1 cellular context compared by ENCODE assay signal in genomic region chr16:19717781-19718623, GRCh38.
TF ChIP-seq lines count a peak whose summit lies in the region.

A gene with protein sequence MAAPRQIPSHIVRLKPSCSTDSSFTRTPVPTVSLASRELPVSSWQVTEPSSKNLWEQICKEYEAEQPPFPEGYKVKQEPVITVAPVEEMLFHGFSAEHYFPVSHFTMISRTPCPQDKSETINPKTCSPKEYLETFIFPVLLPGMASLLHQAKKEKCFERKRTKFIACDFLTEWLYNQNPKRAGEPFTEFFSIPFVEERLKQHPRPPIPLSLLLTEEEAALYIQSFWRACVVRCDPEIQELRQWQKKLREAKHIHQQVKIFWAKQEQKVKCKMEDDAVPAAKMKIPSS (plus strand): TSS chr16:19718271. CDS start chr16:19718307, 36 bp downstream.
TSS of gene KNOP1 (minus strand) at chr16:19718227. CDS start at chr16:19715035, 3,192 bp downstream.

TF ChIP-seq in HepG2, 621 proteins besides CTCF, POLR2A, EP300 and RAD21 (continued from another document and continues in another):
- TF ChIP-seq MNT (IDR thresholded peaks at IDR 0.05), result peak; percentile 89
- peak; percentile 73 for TF ChIP-seq ZNF710 (CRISPR knock-in tag; IDR thresholded peaks at IDR 0.05; ENCODE audit: borderline replicate concordance)
- TF ChIP-seq NAIF1 (CRISPR knock-in tag; IDR thresholded peaks at IDR 0.05; ENCODE audit: borderline replicate concordance), result peak; percentile 94
- TF ChIP-seq ZNF567 (CRISPR knock-in tag; IDR thresholded peaks at IDR 0.05; ENCODE audit: borderline replicate concordance), result peak; percentile 97
- TF ChIP-seq TFDP2 (CRISPR knock-in tag; IDR thresholded peaks at IDR 0.05), result peak; percentile 96
- TF ChIP-seq NFKB2 (CRISPR knock-in tag; IDR thresholded peaks at IDR 0.05; ENCODE audit: borderline replicate concordance), result peak; percentile 95
- TF ChIP-seq MTF1 (CRISPR knock-in tag; IDR thresholded peaks at IDR 0.05), result no peak; the same call in 1 of the 2 replicates
- no peak for TF ChIP-seq ZNF562 (CRISPR knock-in tag; IDR thresholded peaks at IDR 0.05; ENCODE audit: borderline replicate concordance)
- TF ChIP-seq ZNF546 (CRISPR knock-in tag; conservative IDR thresholded peaks at IDR 0.05), result peak; percentile 91
- 0 out of 2 replicates have a peak, but pooled peaks have one; percentile 24 for TF ChIP-seq FOXO1 (CRISPR knock-in tag; IDR thresholded peaks at IDR 0.05)
- no peak for TF ChIP-seq CBX2 (IDR thresholded peaks at IDR 0.05; ENCODE audit: low read depth, low read length)
- no peak; the same call in 1 of the 2 replicates for TF ChIP-seq CBX2 (CRISPR knock-in tag; IDR thresholded peaks at IDR 0.05; ENCODE audit: low read depth)
- 0 out of 2 replicates have a peak, but pooled peaks have one; percentile 42 for TF ChIP-seq MYNN (CRISPR knock-in tag; IDR thresholded peaks at IDR 0.05; ENCODE audit: low read depth)
- peak; percentile 81 for TF ChIP-seq GATAD2A (CRISPR knock-in tag; IDR thresholded peaks at IDR 0.05)
- peak; percentile 96 for TF ChIP-seq E2F1 (CRISPR knock-in tag; IDR thresholded peaks at IDR 0.05)
- TF ChIP-seq ZBTB3 (CRISPR knock-in tag; IDR thresholded peaks at IDR 0.05; ENCODE audit: borderline replicate concordance, low read depth), result peak; percentile 94
- no peak for TF ChIP-seq MBD4 (IDR thresholded peaks at IDR 0.05; ENCODE audit: borderline replicate concordance, low read length)
- no peak for TF ChIP-seq NONO (IDR thresholded peaks at IDR 0.05)
- TF ChIP-seq NONO (CRISPR knock-in tag; conservative IDR thresholded peaks at IDR 0.05), result peak; percentile 90
- peak; percentile 93; the same call in 1 of the 2 replicates for TF ChIP-seq BRF2 (CRISPR knock-in tag; IDR thresholded peaks at IDR 0.05)
- TF ChIP-seq ZNF451 (CRISPR knock-in tag; IDR thresholded peaks at IDR 0.05), result peak; percentile 95
- TF ChIP-seq ZNF383 (CRISPR knock-in tag; IDR thresholded peaks at IDR 0.05; ENCODE audit: borderline replicate concordance), result peak; percentile 99; the same call in 1 of the 2 replicates
- TF ChIP-seq ZBTB42 (CRISPR knock-in tag; IDR thresholded peaks at IDR 0.05), result peak; percentile 89
- TF ChIP-seq NR2F1 (CRISPR knock-in tag; IDR thresholded peaks at IDR 0.05), result 0 out of 4 replicates have a peak, but pooled peaks of 1 of the 2 experiments have one; percentile 26
- TF ChIP-seq TCF7 (IDR thresholded peaks at IDR 0.05; ENCODE audit: low read depth), result no peak
- TF ChIP-seq JUNB (CRISPR knock-in tag; IDR thresholded peaks at IDR 0.05; ENCODE audit: borderline replicate concordance), result no peak
- peak; percentile 77 for TF ChIP-seq HCFC1 (IDR thresholded peaks at IDR 0.05; ENCODE audit: low read depth, low read length)
- TF ChIP-seq ZBTB7A (CRISPR knock-in tag; IDR thresholded peaks at IDR 0.05), result peak; percentile 58; the same call in 1 of the 2 replicates
- no peak; the same call in 1 of the 2 replicates for TF ChIP-seq JDP2 (CRISPR knock-in tag; IDR thresholded peaks at IDR 0.05; ENCODE audit: borderline replicate concordance)
- 0 out of 2 replicates have a peak, but pooled peaks have one; percentile 55 for TF ChIP-seq ZNF431 (CRISPR knock-in tag; IDR thresholded peaks at IDR 0.05; ENCODE audit: borderline replicate concordance, low read depth)
- peak; percentile 21 for TF ChIP-seq XRCC5 (optimal IDR thresholded peaks at IDR 0.05; ENCODE audit: low read length)
- peak; percentile 83; the same call in 1 of the 2 replicates for TF ChIP-seq ZNF747 (CRISPR knock-in tag; IDR thresholded peaks at IDR 0.05; ENCODE audit: borderline replicate concordance)
- peak; percentile 100 for TF ChIP-seq ARID4A (CRISPR knock-in tag; IDR thresholded peaks at IDR 0.05; ENCODE audit: borderline replicate concordance)
- TF ChIP-seq FOXK1 (CRISPR knock-in tag; IDR thresholded peaks at IDR 0.05; ENCODE audit: borderline replicate concordance, low read depth), result peak; percentile 93
- TF ChIP-seq NFIC (IDR thresholded peaks at IDR 0.05; ENCODE audit: low read length), result no peak
- peak; percentile 87 for TF ChIP-seq ZBTB26 (CRISPR knock-in tag; IDR thresholded peaks at IDR 0.05; ENCODE audit: borderline replicate concordance)
- peak; percentile 57; the same call in 1 of the 2 replicates for TF ChIP-seq FOXJ3 (CRISPR knock-in tag; IDR thresholded peaks at IDR 0.05; ENCODE audit: borderline replicate concordance)
- peak; percentile 86 for TF ChIP-seq RFXAP (CRISPR knock-in tag; IDR thresholded peaks at IDR 0.05; ENCODE audit: borderline replicate concordance)
- TF ChIP-seq, protein P1, sequence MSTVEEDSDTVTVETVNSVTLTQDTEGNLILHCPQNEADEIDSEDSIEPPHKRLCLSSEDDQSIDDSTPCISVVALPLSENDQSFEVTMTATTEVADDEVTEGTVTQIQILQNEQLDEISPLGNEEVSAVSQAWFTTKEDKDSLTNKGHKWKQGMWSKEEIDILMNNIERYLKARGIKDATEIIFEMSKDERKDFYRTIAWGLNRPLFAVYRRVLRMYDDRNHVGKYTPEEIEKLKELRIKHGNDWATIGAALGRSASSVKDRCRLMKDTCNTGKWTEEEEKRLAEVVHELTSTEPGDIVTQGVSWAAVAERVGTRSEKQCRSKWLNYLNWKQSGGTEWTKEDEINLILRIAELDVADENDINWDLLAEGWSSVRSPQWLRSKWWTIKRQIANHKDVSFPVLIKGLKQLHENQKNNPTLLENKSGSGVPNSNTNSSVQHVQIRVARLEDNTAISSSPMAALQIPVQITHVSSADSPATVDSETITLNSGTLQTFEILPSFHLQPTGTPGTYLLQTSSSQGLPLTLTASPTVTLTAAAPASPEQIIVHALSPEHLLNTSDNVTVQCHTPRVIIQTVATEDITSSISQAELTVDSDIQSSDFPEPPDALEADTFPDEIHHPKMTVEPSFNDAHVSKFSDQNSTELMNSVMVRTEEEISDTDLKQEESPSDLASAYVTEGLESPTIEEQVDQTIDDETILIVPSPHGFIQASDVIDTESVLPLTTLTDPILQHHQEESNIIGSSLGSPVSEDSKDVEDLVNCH (CRISPR knock-in tag; IDR thresholded peaks at IDR 0.05), result peak; percentile 92
- peak; percentile 84 for TF ChIP-seq ZNF563 (CRISPR knock-in tag; IDR thresholded peaks at IDR 0.05)
- TF ChIP-seq HOXA7 (CRISPR knock-in tag; IDR thresholded peaks at IDR 0.05), result no peak
- TF ChIP-seq ZNF496 (CRISPR knock-in tag; IDR thresholded peaks at IDR 0.05; ENCODE audit: insufficient replicate concordance), result no peak
